ENCODE assay signal across 1 cellular context in the genomic region with DNA sequence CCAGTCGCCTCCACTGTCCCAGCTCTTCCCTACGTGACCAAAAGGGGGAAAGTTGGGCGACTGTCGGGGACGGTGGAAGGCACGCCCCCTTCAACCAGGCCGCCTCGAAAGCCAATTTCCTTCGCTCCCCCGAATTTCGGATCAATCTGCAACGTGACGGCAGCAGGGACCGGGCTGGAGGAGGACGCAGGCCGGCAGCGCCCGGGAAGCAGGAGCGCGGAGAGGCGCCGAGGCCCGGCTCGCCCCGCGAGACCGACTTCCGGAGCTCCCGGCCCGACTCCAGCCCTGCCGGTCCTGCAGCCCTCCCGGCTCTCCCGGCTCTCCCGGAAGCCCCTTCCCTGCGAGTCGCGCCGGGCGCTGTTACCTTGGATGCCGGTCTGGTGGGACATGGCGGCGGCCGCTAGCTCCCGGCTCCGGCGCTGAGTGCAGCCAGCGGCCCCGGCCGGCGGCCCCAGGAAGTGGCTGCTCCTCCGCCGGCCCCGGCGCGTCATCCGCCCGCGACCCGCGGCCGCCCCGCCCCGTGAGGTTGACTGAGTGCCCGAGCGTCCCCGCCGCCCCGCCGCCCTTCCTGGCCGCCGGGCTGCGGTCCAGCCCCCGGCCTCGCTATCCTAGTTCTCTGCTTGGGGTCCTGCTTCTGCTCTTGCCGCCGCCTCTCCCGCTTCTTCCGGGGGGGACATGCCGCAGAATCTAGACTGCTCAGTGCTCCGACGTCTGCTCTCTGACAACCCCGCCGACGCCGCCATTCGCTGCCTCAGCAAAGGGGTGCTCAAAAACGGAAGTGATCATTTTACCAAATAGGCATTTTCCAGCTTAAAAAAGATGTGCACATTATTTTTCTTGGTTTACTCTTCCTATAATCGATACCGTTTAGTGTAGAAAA.
TF ChIP-seq lines count a peak whose summit lies in the region.

TWF1 (minus strand) TSS at position 461 of the 880 bp plus-strand sequence; CDS start at position 389, 72 bp downstream.

TF ChIP-seq in HEK293T, 16 proteins besides CTCF, POLR2A, EP300 and RAD21 (continued from another document):
- TF ChIP-seq FOXM1 (IDR thresholded peaks at IDR 0.05; ENCODE audit: borderline replicate concordance): peak; percentile 21; the same call in 1 of the 2 replicates
- TF ChIP-seq NFRKB (IDR thresholded peaks at IDR 0.05): no peak
- no peak for TF ChIP-seq ELF4 (IDR thresholded peaks at IDR 0.05)
- peak; percentile 73; the same call in 1 of the 2 replicates for TF ChIP-seq LEF1 (IDR thresholded peaks at IDR 0.05; ENCODE audit: borderline replicate concordance)
